Comparison of ENCODE assay signal across 1 cellular context in genomic region chr13:46181799-46182490, GRCh38.
A peak's percentile ranks its signal among the peaks of the same experiment; 100 is the strongest.
TF ChIP-seq lines count a peak whose summit lies in the region.

LCP1 (minus strand) TSS chr13:46182177; CDS start chr13:46159662, 22,515 bp downstream.

TF ChIP-seq in GM12878, 131 proteins besides CTCF, POLR2A, EP300 and RAD21 (continued from another document and continues in another):
- TF ChIP-seq SKIL (IDR thresholded peaks at IDR 0.05; ENCODE audit: low read depth, poor library complexity, severe bottlenecking) (no peak), ZBTB33 (IDR thresholded peaks at IDR 0.05) (no peak), HSF1 (IDR thresholded peaks at IDR 0.05; ENCODE audit: low read depth, low read length) (no peak), NR2C2 (IDR thresholded peaks at IDR 0.05; ENCODE audit: borderline replicate concordance, control insufficient read depth, insufficient read length, low read depth) (no peak), HDAC2 (IDR thresholded peaks at IDR 0.05) (no peak), POLR2AphosphoS2 (IDR thresholded peaks at IDR 0.05; ENCODE audit: low read depth, low read length) (peak; percentile 98), PKNOX1 (IDR thresholded peaks at IDR 0.05) (peak; percentile 88), E2F4 (IDR thresholded peaks at IDR 0.05; ENCODE audit: low read depth, low read length) (no peak), NR2C1 (IDR thresholded peaks at IDR 0.05) (no peak), RELA (IDR thresholded peaks at IDR 0.05; ENCODE audit: borderline replicate concordance, partially characterized antibody) (peak; percentile 52), ZNF592 (IDR thresholded peaks at IDR 0.05) (no peak), ESRRA (IDR thresholded peaks at IDR 0.05; ENCODE audit: low read length) (no peak), SMC3 (IDR thresholded peaks at IDR 0.05; ENCODE audit: borderline replicate concordance, low read length) (no peak), BCL11A (IDR thresholded peaks at IDR 0.05; ENCODE audit: low read depth, low read length) (peak; percentile 3; the same call in 1 of the 2 replicates), CREM (IDR thresholded peaks at IDR 0.05; ENCODE audit: low read depth) (peak; percentile 67), MEF2A (IDR thresholded peaks at IDR 0.05; ENCODE audit: insufficient read depth, low read depth, low read length) (no peak), CHD2 (IDR thresholded peaks at IDR 0.05; ENCODE audit: borderline replicate concordance, low read depth, low read length) (0 out of 2 replicates have a peak, but pooled peaks have one; percentile 19), SUZ12 (IDR thresholded peaks at IDR 0.05; ENCODE audit: unreplicated experiment) (no peak), USF1 (IDR thresholded peaks at IDR 0.05; ENCODE audit: borderline replicate concordance, extremely low read length, insufficient read depth, low read depth, low read length) (no peak), USF2 (IDR thresholded peaks at IDR 0.05; ENCODE audit: borderline replicate concordance, low read depth, low read length) (peak; percentile 39; the same call in 1 of the 2 replicates), SIX5 (IDR thresholded peaks at IDR 0.05; ENCODE audit: low read depth, low read length, severe bottlenecking) (peak; percentile 3), CREB1 (IDR thresholded peaks at IDR 0.05; ENCODE audit: low read depth) (peak; percentile 66), IRF4 (IDR thresholded peaks at IDR 0.05; ENCODE audit: low read depth, low read length) (no peak), ZNF622 (IDR thresholded peaks at IDR 0.05) (no peak), CUX1 (IDR thresholded peaks at IDR 0.05; ENCODE audit: insufficient replicate concordance, low read depth, low read length) (peak; percentile 58), ZNF384 (IDR thresholded peaks at IDR 0.05; ENCODE audit: borderline replicate concordance, low read depth, low read length) (peak; percentile 99), BACH1 (IDR thresholded peaks at IDR 0.05; ENCODE audit: borderline replicate concordance) (no peak; the same call in 1 of the 2 replicates), DPF2 (IDR thresholded peaks at IDR 0.05) (no peak), EZH2 (IDR thresholded peaks at IDR 0.05; ENCODE audit: borderline replicate concordance, control insufficient read depth, low read depth, low read length) (no peak), CBX3 (IDR thresholded peaks at IDR 0.05; ENCODE audit: borderline replicate concordance, low read depth) (no peak), MTA3 (IDR thresholded peaks at IDR 0.05; ENCODE audit: borderline replicate concordance, low read length) (peak; percentile 82; the same call in 1 of the 2 replicates), NFXL1 (IDR thresholded peaks at IDR 0.05; ENCODE audit: borderline replicate concordance) (no peak), ZBTB4 (CRISPR knock-in tag; IDR thresholded peaks at IDR 0.05) (no peak)
